ENCODE assay signal across 8 cellular contexts in genomic region chr10:124650820-124651401, GRCh38.
A peak's percentile ranks its signal among the peaks of the same experiment; 100 is the strongest.
DNase-seq lines count a peak whose midpoint lies in the region; ATAC-seq and TF ChIP-seq lines count a peak whose summit lies in the region.

No MANE protein-coding gene starts in this region.

- no peak for TF ChIP-seq CTCF in neural progenitor cell (IDR thresholded peaks at IDR 0.05)

- H3K9ac ChIP-seq in BLaER1 (peak overlapping the region; percentile 36; the same call in 1 of the 2 replicates), neural progenitor cell (no peak overlapping the region)

- peak; percentile 65 for DNase-seq in NK-92 treated with Interleukin-12 subunit alpha and Interleukin-12 subunit beta, amount 100 ng/mL, for 24 hours (lab: John Stamatoyannopoulos, UW)
- DNase-seq in activated gamma-delta T cell treated with Interleukin-2 at 50 U/mL for 16 hours (peak; percentile 84), neural progenitor cell (ENCODE audit: low spot score) (no peak), cortex of kidney (lab: John Stamatoyannopoulos, UW) (no peak)

- H3K27me3 ChIP-seq in BLaER1, result no peaks in the 10 kb centered on the region
- H3K27me3 ChIP-seq in neural progenitor cell, result no peaks in the 10 kb centered on the region

- H3K4me1 Mint-ChIP-seq in neural progenitor cell, result peaks cover 21% of the 10 kb centered on the region

- peaks cover 4% of the 10 kb centered on the region for H3K36me3 Mint-ChIP-seq in neural progenitor cell

- peaks cover 2% of the 10 kb centered on the region for H3K27me3 Mint-ChIP-seq in neural progenitor cell (ENCODE audit: insufficient read depth, low read depth)

- H3K4me1 ChIP-seq in BLaER1, result peaks cover 100% of the 10 kb centered on the region
- H3K4me1 ChIP-seq in neural progenitor cell, result peaks cover 27% of the 10 kb centered on the region

- H3F3A ChIP-seq in neural progenitor cell (ENCODE audit: low read depth), result peaks cover 6% of the 10 kb centered on the region

- no peaks in the 10 kb centered on the region for H3K9me3 Mint-ChIP-seq in neural progenitor cell

- peaks cover 31% of the 10 kb centered on the region for H3K36me3 ChIP-seq in BLaER1
- no peaks in the 10 kb centered on the region for H3K36me3 ChIP-seq in neural progenitor cell

- no peak overlapping the region for H3K4me3 ChIP-seq in BLaER1
- no peak overlapping the region for H3K4me3 ChIP-seq in neural progenitor cell

- no peak overlapping the region for H3K4me3 Mint-ChIP-seq in neural progenitor cell

- H3K4me2 ChIP-seq in BLaER1 (peak overlapping the region; percentile 79), neural progenitor cell (no peak overlapping the region)

- H3K27ac ChIP-seq in BLaER1 (peak overlapping the region; percentile 56), neural progenitor cell (peak overlapping the region; percentile 29)

- no peak overlapping the region for H2AFZ ChIP-seq in neural progenitor cell (replicated peaks)

- H3K9me3 ChIP-seq in BLaER1 (no peaks in the 10 kb centered on the region), neural progenitor cell (ENCODE audit: low read depth) (no peaks in the 10 kb centered on the region)

- H3K27ac Mint-ChIP-seq in neural progenitor cell, result peak overlapping the region; percentile 12

- H3K79me2 ChIP-seq in neural progenitor cell (ENCODE audit: low read depth), result peaks cover 19% of the 10 kb centered on the region

- ATAC-seq in GM18517 (IDR thresholded peaks at IDR 0.05; ENCODE audit: unreplicated experiment) (no peak), GM19328 (IDR thresholded peaks at IDR 0.05; ENCODE audit: unreplicated experiment) (no peak), HG02623 (IDR thresholded peaks at IDR 0.05; ENCODE audit: unreplicated experiment) (no peak)

- H4K20me1 ChIP-seq in BLaER1, result peaks cover 100% of the 10 kb centered on the region
- peaks cover 40% of the 10 kb centered on the region for H4K20me1 ChIP-seq in neural progenitor cell (ENCODE audit: low read depth)

Comparison
In these comparisons a context has a peak if more than half of its experiments do, and no peak if none do; other contexts are left out.
1. DNase-seq: peak in NK-92 treated with Interleukin-12 subunit alpha and Interleukin-12 subunit beta, amount 100 ng/mL, for 24 hours (single experiment) and activated gamma-delta T cell treated with Interleukin-2 at 50 U/mL for 16 hours (single experiment); none in neural progenitor cell (single experiment) and cortex of kidney (single experiment).